18 cellular contexts compared by ENCODE assay signal in genomic region chr5:73633060-73633459, GRCh38. TPM values are rescaled to one million over a fixed set of nuclear protein-coding genes. Genes with fewer than 3 reads are reported as not detected.
DNase-seq lines count a peak whose midpoint lies in the region; ATAC-seq, FAIRE-seq and TF ChIP-seq lines count a peak whose summit lies in the region.
"Had no signal": no experiment of that assay in that cellular context is flagged by ENCODE, and none has a peak within 500 bp of the region (broad histone marks: within the 10 kb centered on the region; RNA-seq: fewer than 3 reads in every experiment).

No MANE protein-coding gene starts in this region.

- intact Hi-C loops in gastrocnemius medialis (cut with DNase I; ENCODE audit: low total_unique reads), result no loop called here

- ATAC-seq in gastrocnemius medialis, result no peak
- ATAC-seq in HG02938 (IDR thresholded peaks at IDR 0.05; ENCODE audit: unreplicated experiment), result no peak
- ATAC-seq: esophagus mucosa, right cardiac atrium had no signal

- POLR2A ChIA-PET in H1 (lab: Charles Lee; ENCODE audit: partially characterized antibody), result no interaction called here

- no peaks in the 10 kb centered on the region for H3K36me3 ChIP-seq in H1 (ENCODE audit: control insufficient read depth in 2 of 4, insufficient read depth in 4 of 4, low read length in 3 of 4)
- no peaks in the 10 kb centered on the region for H3K36me3 ChIP-seq in gastrocnemius medialis
- H3K36me3 ChIP-seq: upper lobe of left lung had no signal

- H2BK5ac ChIP-seq in H1 (ENCODE audit: low read depth, low read length), result no peak overlapping the region

- H4K20me1 ChIP-seq in H1 (replicated peaks in 1 of 2; ENCODE audit: control insufficient read depth in 1 of 2, insufficient read depth in 2 of 2, low read length in 2 of 2), result no peaks in the 10 kb centered on the region

- TF ChIP-seq CTCF in GM12872 (IDR thresholded peaks at IDR 0.05; ENCODE audit: insufficient read depth, low read depth, low read length), result 0 out of 3 replicates have a peak, but pooled peaks have one; percentile 14
- TF ChIP-seq CTCF in NB4 (IDR thresholded peaks at IDR 0.05; ENCODE audit: low read depth, low read length), result peak; percentile 12
- peak in 2 of 3 experiments; percentile 34 to 46; a peak in 3 of 4 replicates for TF ChIP-seq CTCF in H1 (IDR thresholded peaks at IDR 0.05; ENCODE audit: control extremely low read depth in 1 of 3, insufficient read depth in 1 of 3, low read depth in 1 of 3, low read length in 3 of 3)
- TF ChIP-seq CTCF in gastrocnemius medialis (IDR thresholded peaks at IDR 0.05 in 4 of 5, conservative IDR thresholded peaks at IDR 0.05 in 1 of 5), result no peak

- no peak overlapping the region for H4K8ac ChIP-seq in H1 (ENCODE audit: extremely low read depth, insufficient read depth, low read length)

- 88% methylated on average over 5 of the region's 5 CpGs; no CpG with 5 or more reads in 1 of the 2 experiments for WGBS in H1 (ENCODE audit: extremely low coverage in 1 of 2, insufficient coverage in 1 of 2, insufficient read length in 1 of 2, insufficient replicate concordance in 2 of 2, low coverage in 1 of 2, low lambda C conversion rate in 2 of 2, missing lambda C conversion rate in 1 of 2), 2 experiments

- no peak for TF ChIP-seq EP300 in H1 (IDR thresholded peaks at IDR 0.05; ENCODE audit: borderline replicate concordance in 1 of 2, low read depth in 2 of 2, low read length in 2 of 2)

- H3K14ac ChIP-seq in H1 (ENCODE audit: insufficient read length), result no peak overlapping the region

- no peaks in the 10 kb centered on the region for H3K23me2 ChIP-seq in H1 (ENCODE audit: low read depth, low read length)

- no peak overlapping the region for H3K23ac ChIP-seq in H1 (ENCODE audit: insufficient read length)

- in situ Hi-C loops in gastrocnemius medialis (cut with MboI; ENCODE audit: low sequenced_read_pairs in 4 of 4), result no loop called here

- no peak overlapping the region for H3K4me3 ChIP-seq in NB4 (ENCODE audit: low read depth, low read length)
- H3K4me3 ChIP-seq in H1 (ENCODE audit: extremely low read depth in 1 of 4, insufficient read depth in 2 of 4, low read depth in 3 of 4, low read length in 4 of 4), result no peak overlapping the region
- no peak overlapping the region for H3K4me3 ChIP-seq in gastrocnemius medialis
- H3K4me3 ChIP-seq: upper lobe of left lung had no signal

- no peaks in the 10 kb centered on the region for H3K79me1 ChIP-seq in H1 (ENCODE audit: low read depth, low read length)

- H2AFZ ChIP-seq in H1 (ENCODE audit: low read length), result no peak overlapping the region

- no peak overlapping the region for H3K56ac ChIP-seq in H1 (replicated peaks; ENCODE audit: insufficient read length, low read depth, low read length)

- H2BK12ac ChIP-seq in H1 (ENCODE audit: low read depth, low read length), result no peak overlapping the region

- H4K5ac ChIP-seq in H1 (ENCODE audit: insufficient read length, low read depth, low read length), result no peak overlapping the region

- no peak overlapping the region for H4K91ac ChIP-seq in H1 (replicated peaks; ENCODE audit: insufficient read length, low read length)

- H2BK15ac ChIP-seq in H1 (ENCODE audit: low read length), result no peak overlapping the region

- H2BK120ac ChIP-seq in H1 (replicated peaks; ENCODE audit: low read depth, low read length), result no peak overlapping the region

- peak; percentile 28 to 61 for TF ChIP-seq RAD21 in H1 (IDR thresholded peaks at IDR 0.05 in 1 of 2, conservative IDR thresholded peaks at IDR 0.05 in 1 of 2; ENCODE audit: low read depth in 2 of 2, low read length in 2 of 2)

- TF ChIP-seq POLR2A in NB4 (IDR thresholded peaks at IDR 0.05; ENCODE audit: extremely low read depth, insufficient read length), result no peak
- TF ChIP-seq POLR2A in H1 (IDR thresholded peaks at IDR 0.05; ENCODE audit: control extremely low read depth in 1 of 2, low read depth in 2 of 2, low read length in 2 of 2), result no peak
- no peak for TF ChIP-seq POLR2A in gastrocnemius medialis (IDR thresholded peaks at IDR 0.05)

- H3K4ac ChIP-seq in H1 (replicated peaks; ENCODE audit: insufficient read length, low read depth, low read length), result no peak overlapping the region

- no peak overlapping the region for H3K4me2 ChIP-seq in H1 (ENCODE audit: insufficient read depth in 1 of 2, low read depth in 2 of 2, low read length in 2 of 2)

- no peak overlapping the region for H3K9ac ChIP-seq in H1 (replicated peaks in 1 of 4; ENCODE audit: extremely low read depth in 1 of 4, low read depth in 3 of 4, low read length in 3 of 4)

- CTCF ChIA-PET in H1 (lab: Charles Lee; ENCODE audit: partially characterized antibody), result interaction anchor here (0.6 to 1.5 kb wide), 13 partner anchors 10 to 160 kb away, joined by 3 to 21 read pairs (median 3); no protein-coding TSS in a partner anchor

- H3K4me1 ChIP-seq in H1 (replicated peaks in 1 of 4; ENCODE audit: control insufficient read depth in 3 of 4, insufficient read depth in 4 of 4, low read length in 3 of 4) (no peaks in the 10 kb centered on the region), gastrocnemius medialis (no peaks in the 10 kb centered on the region)
- H3K4me1 ChIP-seq: upper lobe of left lung had no signal

- DNase-seq in NB4 (ENCODE audit: low read depth), result peak; percentile 10
- DNase-seq in H1 (ENCODE audit: low read depth in 1 of 2, low spot score in 2 of 2), result no peak
- peak; percentile 36 for DNase-seq in myocyte (ENCODE audit: low read depth)
- no peak for DNase-seq in NCI-H1105 (lab: John Stamatoyannopoulos, UW)
- no peak for DNase-seq in gastrocnemius medialis
- DNase-seq in DMS53 treated with DMSO at 0.1 percent for 48 hours (lab: John Stamatoyannopoulos, UW; ENCODE audit: unreplicated experiment), result no peak
- DNase-seq: activated CD4-positive, alpha-beta memory T cell treated with anti-CD3 and anti-CD28 coated beads for 36 hours; activated effector memory CD4-positive, alpha-beta T cell treated with Interleukin-2 at 50 U/mL for 16 hours; Caco-2; DND-41; effector CD8-positive, alpha-beta T cell; NCI-H1417; NCI-H526; right cardiac atrium; upper lobe of left lung had no signal

- H3K27me3 ChIP-seq in H1 (replicated peaks in 1 of 4; ENCODE audit: control insufficient read depth in 3 of 4, extremely low read depth in 1 of 4, insufficient read depth in 3 of 4, low read length in 3 of 4) (peaks cover 0 to 3% (median 0%) of the 10 kb centered on the region in 4 experiments; a peak in 2 of 7 replicates), gastrocnemius medialis (no peaks in the 10 kb centered on the region)
- H3K27me3 ChIP-seq: upper lobe of left lung had no signal

- H3K9me3 ChIP-seq in H1 (ENCODE audit: insufficient read depth in 2 of 2, low read depth in 1 of 2, low read length in 1 of 2) (no peaks in the 10 kb centered on the region), gastrocnemius medialis (no peaks in the 10 kb centered on the region)
- H3K9me3 ChIP-seq: upper lobe of left lung had no signal

- H3K18ac ChIP-seq in H1 (ENCODE audit: extremely low read depth, low read length), result no peak overlapping the region

- H2BK20ac ChIP-seq in H1 (ENCODE audit: low read length), result no peak overlapping the region

- no peaks in the 10 kb centered on the region for H3K79me2 ChIP-seq in H1 (ENCODE audit: control insufficient read depth in 1 of 2, insufficient read depth in 2 of 2, low read length in 2 of 2)

- H3K27ac ChIP-seq in H1 (ENCODE audit: low read depth, low read length) (no peak overlapping the region), gastrocnemius medialis (no peak overlapping the region)
- H3K27ac ChIP-seq: upper lobe of left lung had no signal

- H2AK5ac ChIP-seq in H1 (ENCODE audit: low read depth, low read length), result no peak overlapping the region

- no peak for FAIRE-seq in H1 (lab: Jason Lieb, UNC)

TF ChIP-seq in H1, 55 proteins besides CTCF, POLR2A, EP300 and RAD21:
- TF ChIP-seq TAF1 (IDR thresholded peaks at IDR 0.05; ENCODE audit: low read depth, low read length), result no peak
- no peak for TF ChIP-seq SRF (IDR thresholded peaks at IDR 0.05; ENCODE audit: low read depth, low read length)
- TF ChIP-seq TAF7 (optimal IDR thresholded peaks at IDR 0.05; ENCODE audit: borderline replicate concordance, low read depth, low read length), result no peak
- no peak for TF ChIP-seq SP2 (IDR thresholded peaks at IDR 0.05; ENCODE audit: low read length)
- TF ChIP-seq KDM4A (IDR thresholded peaks at IDR 0.05; ENCODE audit: low read depth, low read length, severe bottlenecking), result no peak
- TF ChIP-seq CBX5 (IDR thresholded peaks at IDR 0.05; ENCODE audit: low read depth, low read length), result no peak
- no peak for TF ChIP-seq NRF1 (IDR thresholded peaks at IDR 0.05; ENCODE audit: low read depth, low read length)
- no peak for TF ChIP-seq CHD2 (IDR thresholded peaks at IDR 0.05; ENCODE audit: low read length)
- TF ChIP-seq TEAD4 (IDR thresholded peaks at IDR 0.05; ENCODE audit: low read depth, low read length), result no peak
TF ChIP-seq in H1: peak in this region for 0.

RNA-seq across cellular contexts. Expression of gene ARHGEF28, which starts 7.1 kb away (rescaled TPM):
- 0.77 and 1.0 TPM in 2 replicates for total RNA-seq in H1 (2021; fragmentation: NEBNext Ultra II Directional; extraction: Animal tissue kit (Norgen Biotek cat#: 25700))
- polyA plus RNA-seq in H1 (2011; rRNA removed), result 0.31 and 0.33 TPM in 2 replicates
- 0.50 TPM for polyA plus RNA-seq in H1 (2011; cell fraction: cytosol; rRNA removed)
- 0.71 TPM for polyA plus RNA-seq in H1 (2011; cell fraction: nucleus; rRNA removed)
- 0.47 to 1.1 TPM (median 0.70 TPM) in 4 replicates for polyA plus RNA-seq in H1 (2012, experiment 1 of 2)
- polyA plus RNA-seq in H1 (2012, experiment 2 of 2), result 0.05 TPM
- 0.30 TPM for polyA plus RNA-seq in H1 (2013, experiment 1 of 2)
- 0.40 TPM for polyA plus RNA-seq in H1 (2013, experiment 2 of 2)
- 1.9 and 2.0 TPM in 2 replicates for polyA minus RNA-seq in H1 (2011; rRNA and poly(A)+ RNA removed)
- polyA minus RNA-seq in H1 (2011; cell fraction: cytosol; rRNA and poly(A)+ RNA removed), result 3.9 TPM
- 3.3 TPM for polyA minus RNA-seq in H1 (2011; cell fraction: nucleus; rRNA and poly(A)+ RNA removed)
- total RNA-seq in myocyte (12.2 and 20.1 TPM in 2 replicates), gastrocnemius medialis (1 to 10 TPM in 2 of 4 donors, under 1 TPM in 2; 0.52 to 1.2 (median 0.98) TPM)
- 7.6 TPM for polyA plus RNA-seq in myocyte (2012)

Comparison
In these comparisons a context has a peak if more than half of its experiments do, and no peak if none do; other contexts are left out.
1. CTCF ChIP-seq: peak in GM12872 (single experiment), NB4 (single experiment) and H1 (2 of 3); none in gastrocnemius medialis (0 of 5).
2. DNase-seq: peak in NB4 (single experiment) and myocyte (single experiment); none in H1 (0 of 2), NCI-H1105 (single experiment), gastrocnemius medialis (0 of 2) and DMS53 treated with DMSO at 0.1 percent for 48 hours (single experiment).